2 cellular contexts compared by ENCODE assay signal in genomic region chr15:75672111-75672602, GRCh38.
TF ChIP-seq lines count a peak whose summit lies in the region.

No MANE protein-coding gene starts in this region.

TF ChIP-seq in A549, 52 proteins besides CTCF, POLR2A, EP300 and RAD21:
- TF ChIP-seq ZC3H11A (IDR thresholded peaks at IDR 0.05) (no peak), EHF (CRISPR knock-in tag; IDR thresholded peaks at IDR 0.05) (no peak), PHF8 (IDR thresholded peaks at IDR 0.05; ENCODE audit: borderline replicate concordance, low read depth) (no peak), RCOR1 (IDR thresholded peaks at IDR 0.05; ENCODE audit: low read depth, low read length) (no peak), HOXA7 (CRISPR knock-in tag; IDR thresholded peaks at IDR 0.05) (no peak), MAFK (IDR thresholded peaks at IDR 0.05; ENCODE audit: partially characterized antibody) (peak; percentile 90)
TF ChIP-seq in A549: peak in this region for 1.

TF ChIP-seq in IMR-90, 13 proteins besides CTCF, POLR2A, EP300 and RAD21:
- TF ChIP-seq RFX5 (IDR thresholded peaks at IDR 0.05; ENCODE audit: low read depth, low read length) (no peak), MAFK (IDR thresholded peaks at IDR 0.05; ENCODE audit: low read depth, low read length) (peak; percentile 93)
